Comparison of ENCODE assay signal across 15 cellular contexts in the genomic region with DNA sequence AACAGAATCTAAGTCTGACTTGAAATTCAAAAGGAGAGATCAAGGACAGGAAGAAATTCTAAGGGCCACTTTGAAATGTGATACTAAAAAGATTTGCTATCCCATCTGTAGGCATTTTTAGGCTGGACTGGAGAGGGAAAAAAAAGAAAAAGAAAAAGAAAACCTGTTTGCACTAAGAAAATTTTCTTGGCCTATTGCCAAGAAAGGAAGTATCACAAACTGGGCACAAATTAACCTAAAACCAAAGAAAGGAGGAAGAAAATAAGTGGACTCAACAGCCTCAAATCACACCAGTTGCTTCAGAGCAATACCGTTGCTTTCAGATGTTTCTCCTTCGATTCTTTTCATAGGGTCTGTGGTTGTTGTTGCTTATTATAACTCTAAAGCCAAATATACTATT.
"Had no signal": no experiment of that assay in that cellular context is flagged by ENCODE, and none has a peak within 500 bp of the region (broad histone marks: within the 10 kb centered on the region; RNA-seq: fewer than 3 reads in every experiment).

No MANE protein-coding gene starts in this region.

- H3K9me3 Mint-ChIP-seq: activated T-cell treated with anti-CD3 and anti-CD28 coated beads, Interleukin-2, amount 50 U/mL, for 24 hours; neural progenitor cell had no signal

- H3K27ac ChIP-seq: gastroesophageal sphincter, heart right ventricle, lower lobe of right lung, neural progenitor cell, psoas muscle, sigmoid colon had no signal

- H3K36me3 ChIP-seq: gastroesophageal sphincter, heart right ventricle, lower lobe of right lung, neural progenitor cell, sigmoid colon had no signal

- H3K9ac ChIP-seq: neural progenitor cell had no signal

- ATAC-seq: gastroesophageal sphincter, heart right ventricle, left colon, lower lobe of right lung had no signal

- H3K9me3 ChIP-seq: gastroesophageal sphincter, heart right ventricle, lower lobe of right lung, psoas muscle, sigmoid colon had no signal

- H3K36me3 Mint-ChIP-seq: neural progenitor cell had no signal

- H3K27me3 ChIP-seq: gastroesophageal sphincter, heart right ventricle, neural progenitor cell, sigmoid colon had no signal

- FAIRE-seq: astrocyte had no signal

- H3K27ac Mint-ChIP-seq: activated T-cell treated with anti-CD3 and anti-CD28 coated beads, Interleukin-2, amount 50 U/mL, for 24 hours; neural progenitor cell had no signal

- H3K4me3 ChIP-seq: gastroesophageal sphincter, lower lobe of right lung, neural progenitor cell, psoas muscle had no signal

- H3K4me3 Mint-ChIP-seq: activated T-cell treated with anti-CD3 and anti-CD28 coated beads, Interleukin-2, amount 50 U/mL, for 24 hours; neural progenitor cell had no signal

- DNase-seq: activated CD4-positive, alpha-beta T cell treated with anti-CD3 and anti-CD28 coated beads for 1 hour; activated CD4-positive, alpha-beta T cell treated with anti-CD3 and anti-CD28 coated beads, Interleukin-2, amount 50 U/mL, for 4 hours; activated naive CD4-positive, alpha-beta T cell treated with anti-CD3 and anti-CD28 coated beads, Interleukin-2, amount 50 U/mL, for 16 hours; activated T-cell treated with anti-CD3 and anti-CD28 coated beads, Interleukin-2, amount 50 U/mL, for 24 hours; heart right ventricle; left colon; lower lobe of right lung; midbrain; psoas muscle; sigmoid colon; stimulated activated CD4-positive, alpha-beta T cell treated with anti-CD3 and anti-CD28 coated beads, Interleukin-2, amount 100 ng/mL, for 24 hours; T1000 had no signal

- H2AFZ ChIP-seq: neural progenitor cell had no signal
